ENCODE assay signal across 23 cellular contexts in the genomic region with DNA sequence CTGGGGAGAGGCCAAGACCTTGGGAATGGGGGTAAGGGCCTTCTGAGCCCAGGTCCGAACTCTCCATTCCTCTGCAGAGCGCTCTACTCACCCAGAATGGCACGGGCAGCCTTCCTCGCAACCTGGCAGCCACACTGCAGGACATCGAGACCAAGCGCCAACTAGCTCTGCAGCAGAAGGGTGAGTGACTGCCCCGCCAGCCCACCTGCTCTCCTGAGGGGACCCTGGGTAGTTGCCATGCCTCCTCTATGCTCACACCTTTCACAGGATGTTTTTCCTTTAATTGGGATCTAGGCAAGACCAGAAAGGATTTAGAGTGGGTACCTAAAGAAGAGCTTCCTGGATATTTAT. TPM values are rescaled to one million over a fixed set of nuclear protein-coding genes. Genes with fewer than 3 reads are reported as not detected.
A peak's percentile ranks its signal among the peaks of the same experiment; 100 is the strongest.
DNase-seq lines count a peak whose midpoint lies in the region; ATAC-seq and TF ChIP-seq lines count a peak whose summit lies in the region.
"Had no signal": no experiment of that assay in that cellular context is flagged by ENCODE, and none has a peak within 500 bp of the region (broad histone marks: within the 10 kb centered on the region; RNA-seq: fewer than 3 reads in every experiment).

No MANE protein-coding gene starts in this region.

- H3K9me3 Mint-ChIP-seq in nephron progenitor cell = no peaks in the 10 kb centered on the region
- H3K9me3 Mint-ChIP-seq: HFFc6, IgD-negative memory B cell had no signal

- DNase-seq in left ventricle myocardium inferior = no peak
- no peak for DNase-seq in right atrium auricular region (ENCODE audit: low spot score)
- DNase-seq in cerebellar cortex (ENCODE audit: low spot score) = peak; percentile 86
- no peak for DNase-seq in nephron progenitor cell
- DNase-seq in AG08395 (ENCODE audit: low spot score) = no peak
- DNase-seq: 8988T, ACHN, Calu3, DND-41, GOT3, HFFc6, NCI-H1048, NCI-H1417, NCI-H2029 treated with DMSO at 0.1 percent for 48 hours, NCI-H526, RPMI8226, SHP77 treated with DMSO at 0.1 percent for 48 hours had no signal

- H3K36me3 ChIP-seq in left ventricle myocardium inferior (peaks cover 97% of the 10 kb centered on the region), right atrium auricular region (peaks cover 90% of the 10 kb centered on the region)

- H3K27me3 Mint-ChIP-seq in nephron progenitor cell (ENCODE audit: low read depth, poor library complexity) = peaks cover 2% of the 10 kb centered on the region

- TF ChIP-seq CTCF in left ventricle myocardium inferior (IDR thresholded peaks at IDR 0.05; ENCODE audit: borderline replicate concordance) (no peak), right atrium auricular region (IDR thresholded peaks at IDR 0.05) (no peak), nephron progenitor cell (IDR thresholded peaks at IDR 0.05) (no peak)

- H3K4me1 Mint-ChIP-seq in nephron progenitor cell = no peaks in the 10 kb centered on the region
- H3K4me1 Mint-ChIP-seq: IgD-negative memory B cell had no signal

- H3K9me3 ChIP-seq in left ventricle myocardium inferior (replicated peaks) (no peaks in the 10 kb centered on the region), right atrium auricular region (no peaks in the 10 kb centered on the region)
- H3K9me3 ChIP-seq: HAP-1 had no signal

- no peak overlapping the region for H3K4me3 Mint-ChIP-seq in nephron progenitor cell
- H3K4me3 Mint-ChIP-seq: HFFc6, IgD-negative memory B cell had no signal

- H3K27me3 ChIP-seq in left ventricle myocardium inferior (ENCODE audit: low read depth) (no peaks in the 10 kb centered on the region), right atrium auricular region (no peaks in the 10 kb centered on the region)

- ATAC-seq in GM21619 (IDR thresholded peaks at IDR 0.05; ENCODE audit: unreplicated experiment) = no peak
- ATAC-seq in HG02884 (IDR thresholded peaks at IDR 0.05; ENCODE audit: unreplicated experiment) = no peak

- H3K36me3 Mint-ChIP-seq in nephron progenitor cell (ENCODE audit: low read depth) = peaks cover 41% of the 10 kb centered on the region
- H3K36me3 Mint-ChIP-seq: IgD-negative memory B cell had no signal

- peaks cover 68% of the 10 kb centered on the region for H3K4me1 ChIP-seq in left ventricle myocardium inferior
- H3K4me1 ChIP-seq in right atrium auricular region = peaks cover 0 to 32% of the 10 kb centered on the region in 2 donors
- H3K4me1 ChIP-seq: HAP-1 had no signal

- H3K27ac Mint-ChIP-seq in nephron progenitor cell = peak overlapping the region; percentile 61
- H3K27ac Mint-ChIP-seq: HFFc6, IgD-negative memory B cell had no signal

- intact Hi-C loops in left ventricle myocardium inferior (cut with micrococcal nuclease) = no loop called here

- H3K27ac ChIP-seq in left ventricle myocardium inferior (replicated peaks) (peak overlapping the region; percentile 61), right atrium auricular region (no peak overlapping the region), temporal lobe (ENCODE audit: low read depth, low read length) (peak overlapping the region; percentile 40)
- H3K27ac ChIP-seq: SK-N-MC had no signal

- H3K4me3 ChIP-seq in left ventricle myocardium inferior = no peak overlapping the region
- H3K4me3 ChIP-seq in right atrium auricular region = no peak overlapping the region
- H3K4me3 ChIP-seq: HAP-1, SK-N-MC had no signal

RNA-seq across cellular contexts. Expression of a gene that starts 35.5 kb away (rescaled TPM):
- total RNA-seq in left ventricle myocardium inferior (not detected), right atrium auricular region (not detected), temporal lobe (not detected)

RNA-seq across cellular contexts. Expression of a gene that starts 36.6 kb away (rescaled TPM):
- 102 TPM for total RNA-seq in left ventricle myocardium inferior
- total RNA-seq in right atrium auricular region = 100 to 1,000 TPM; 102 to 105 TPM
- 57.0 TPM for total RNA-seq in temporal lobe

Comparison
In these comparisons a context has a peak if more than half of its experiments do, and no peak if none do; other contexts are left out.
1. H3K27ac ChIP-seq: peak in left ventricle myocardium inferior (single experiment) and temporal lobe (single experiment); none in right atrium auricular region (0 of 2).